Comparison of ENCODE assay signal across 17 cellular contexts in genomic region chr2:183088061-183088460, GRCh38.
"Had no signal": no experiment of that assay in that cellular context is flagged by ENCODE, and none has a peak within 500 bp of the region (broad histone marks: within the 10 kb centered on the region; RNA-seq: fewer than 3 reads in every experiment).

No MANE protein-coding gene starts in this region.

- H3K4me3 ChIP-seq: cardiac muscle cell, esophagus squamous epithelium, neural progenitor cell, stomach had no signal

- ATAC-seq: activated CD4-positive, alpha-beta T cell treated with anti-CD3 and anti-CD28 coated beads for 36 hours; naive thymus-derived CD4-positive, alpha-beta T cell; right cardiac atrium; stimulated activated effector memory CD8-positive, alpha-beta T cell treated with anti-CD3 and anti-CD28 coated beads, Interleukin-12 subunit alpha, Interleukin-12 subunit beta, amount 100 ng/mL, for 72 hours; WTC11 had no signal

- H3K27ac ChIP-seq: cardiac muscle cell, esophagus squamous epithelium, neural progenitor cell, stomach had no signal

- H3K36me3 ChIP-seq: cardiac muscle cell, esophagus squamous epithelium, neural progenitor cell, stomach had no signal

- DNase-seq: activated CD4-positive, alpha-beta T cell treated with anti-CD3 and anti-CD28 coated beads for 36 hours; activated CD4-positive, alpha-beta T cell treated with anti-CD3 and anti-CD28 coated beads, Interleukin-2, amount 50 U/mL, for 48 hours; activated gamma-delta T cell; dermis blood vessel endothelial cell; effector memory CD4-positive, alpha-beta T cell; esophagus squamous epithelium; mesendoderm; naive thymus-derived CD4-positive, alpha-beta T cell; right cardiac atrium; stimulated activated CD4-positive, alpha-beta T cell treated with anti-CD3 and anti-CD28 coated beads, Interleukin-4, amount 100 ng/mL, for 24 hours; stomach; trophoblast cell had no signal

- FAIRE-seq: endothelial cell of umbilical vein had no signal

- H3K27me3 ChIP-seq: cardiac muscle cell, esophagus squamous epithelium, neural progenitor cell, stomach had no signal

- H3K4me1 ChIP-seq: esophagus squamous epithelium, neural progenitor cell, stomach had no signal

- H3K9me3 ChIP-seq: esophagus squamous epithelium, stomach had no signal
